Comparison of ENCODE assay signal across 14 cellular contexts in the genomic region with DNA sequence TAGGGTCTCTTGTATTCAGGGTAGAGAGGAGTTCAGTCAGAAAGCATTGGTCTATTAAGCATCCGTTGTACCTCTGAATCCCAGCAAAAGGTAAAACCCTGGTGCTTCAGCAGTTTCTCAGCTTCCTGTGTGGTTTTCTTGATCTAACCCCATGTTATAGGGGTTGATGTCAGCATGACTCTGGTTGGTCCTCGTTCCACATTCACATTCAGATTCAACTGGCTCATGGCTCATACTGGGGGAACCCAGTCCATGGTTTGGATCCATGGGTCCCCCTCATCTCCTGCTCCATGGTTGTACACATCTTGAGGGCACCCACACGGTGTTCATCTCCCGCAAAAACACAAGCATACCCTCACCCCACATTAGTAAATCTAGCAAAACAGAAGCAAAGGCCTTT.
"Had no signal": no experiment of that assay in that cellular context is flagged by ENCODE, and none has a peak within 500 bp of the region (broad histone marks: within the 10 kb centered on the region; RNA-seq: fewer than 3 reads in every experiment).

No MANE protein-coding gene starts in this region.

- H3K9me3 ChIP-seq: testis had no signal

- ATAC-seq: SK-N-SH treated with all-trans-retinoic acid at 6 μM for 48 hours, WTC11 had no signal

- H3K4me1 ChIP-seq: left ventricle myocardium inferior, testis had no signal

- H3K27me3 ChIP-seq: testis had no signal

- H3K4me3 Mint-ChIP-seq: brain; nephron progenitor cell; stimulated activated naive CD8-positive, alpha-beta T cell treated with anti-CD3 and anti-CD28 coated beads, Interleukin-15, Interleukin-2, amounts not matched to agents 100 ng/mL and 50 ng/mL, for 24 hours; T-helper 1 cell treated with Interleukin-12 subunit alpha and Interleukin-12 subunit beta and Interleukin-4 antibody, amounts not matched to agents 30 μg/mL and 1 μg/mL, for 36 hours; WTC11 had no signal

- DNase-seq: activated gamma-delta T cell; activated T-cell treated with anti-CD3 and anti-CD28 coated beads for 4 hours; amygdala; effector memory CD4-positive, alpha-beta T cell; left ventricle myocardium inferior; mesenchymal stem cell; nephron progenitor cell; stimulated activated CD4-positive, alpha-beta T cell treated with anti-CD3 and anti-CD28 coated beads, Interleukin-12 subunit alpha, Interleukin-12 subunit beta, amount 100 ng/mL, for 4 hours; testis had no signal

- H3K4me1 Mint-ChIP-seq: brain, nephron progenitor cell had no signal

- H3K36me3 ChIP-seq: left ventricle myocardium inferior had no signal

- H3K27ac ChIP-seq: left ventricle myocardium inferior, testis had no signal

- H3K4me3 ChIP-seq: left ventricle myocardium inferior, testis had no signal

- H3K27ac Mint-ChIP-seq: brain; nephron progenitor cell; stimulated activated naive CD8-positive, alpha-beta T cell treated with anti-CD3 and anti-CD28 coated beads, Interleukin-15, Interleukin-2, amounts not matched to agents 100 ng/mL and 50 ng/mL, for 24 hours; T-helper 1 cell treated with Interleukin-12 subunit alpha and Interleukin-12 subunit beta and Interleukin-4 antibody, amounts not matched to agents 30 μg/mL and 1 μg/mL, for 36 hours; WTC11 had no signal
